In genomic region chr12:6267007-6267721, GRCh38 we compare ENCODE assay signal across 9 cellular contexts. TPM values are rescaled to one million over a fixed set of nuclear protein-coding genes. Genes with fewer than 3 reads are reported as not detected.
A peak's percentile ranks its signal among the peaks of the same experiment; 100 is the strongest.
DNase-seq lines count a peak whose midpoint lies in the region; ATAC-seq, FAIRE-seq and TF ChIP-seq lines count a peak whose summit lies in the region.
"Had no signal": no experiment of that assay in that cellular context is flagged by ENCODE, and none has a peak within 500 bp of the region (broad histone marks: within the 10 kb centered on the region; RNA-seq: fewer than 3 reads in every experiment).

No MANE protein-coding gene starts in this region.

- peaks cover 6% of the 10 kb centered on the region for H3K4me1 Mint-ChIP-seq in activated CD8-positive, alpha-beta memory T cell treated with anti-CD3 and anti-CD28 coated beads, Interleukin-2, amount 10 ng/mL, durations not matched to agents 7 days and 5 days
- H3K4me1 Mint-ChIP-seq in stimulated activated effector memory CD8-positive, alpha-beta T cell treated with anti-CD3 and anti-CD28 coated beads, Interleukin-12 subunit alpha, Interleukin-12 subunit beta, amount 100 ng/mL, for 72 hours, result peaks cover 18% of the 10 kb centered on the region

- H3K4me3 Mint-ChIP-seq in activated CD8-positive, alpha-beta memory T cell treated with anti-CD3 and anti-CD28 coated beads, Interleukin-2, amount 10 ng/mL, durations not matched to agents 7 days and 5 days, result no peak overlapping the region
- no peak overlapping the region for H3K4me3 Mint-ChIP-seq in stimulated activated effector memory CD8-positive, alpha-beta T cell treated with anti-CD3 and anti-CD28 coated beads, Interleukin-12 subunit alpha, Interleukin-12 subunit beta, amount 100 ng/mL, for 72 hours

- no peaks in the 10 kb centered on the region for H3K9me3 Mint-ChIP-seq in activated CD8-positive, alpha-beta memory T cell treated with anti-CD3 and anti-CD28 coated beads, Interleukin-2, amount 10 ng/mL, durations not matched to agents 7 days and 5 days (ENCODE audit: low read depth)
- no peaks in the 10 kb centered on the region for H3K9me3 Mint-ChIP-seq in stimulated activated effector memory CD8-positive, alpha-beta T cell treated with anti-CD3 and anti-CD28 coated beads, Interleukin-12 subunit alpha, Interleukin-12 subunit beta, amount 100 ng/mL, for 72 hours

- peak; percentile 6 for TF ChIP-seq CTCF in kidney (IDR thresholded peaks at IDR 0.05; ENCODE audit: borderline replicate concordance, extremely low read depth, insufficient read depth)

- intact Hi-C loops in kidney (cut with DNase I), result no loop called here

- H3K27ac ChIP-seq in kidney (ENCODE audit: low read depth in 2 of 2, low read length in 2 of 2), result peak overlapping the region; percentile 89 to 94

- H3K9me3 ChIP-seq in kidney (ENCODE audit: control insufficient read depth in 1 of 2, low read length in 2 of 2), result no peaks in the 10 kb centered on the region

- no peak overlapping the region for H3K4me3 ChIP-seq in kidney (ENCODE audit: low read length in 2 of 2)

- DNase-seq in activated CD4-positive, alpha-beta T cell treated with anti-CD3 and anti-CD28 coated beads for 48 hours, result peak; percentile 74
- no peak for DNase-seq in activated CD4-positive, alpha-beta T cell treated with anti-CD3 and anti-CD28 coated beads for 1 hour
- DNase-seq in activated CD8-positive, alpha-beta memory T cell treated with anti-CD3 and anti-CD28 coated beads, Interleukin-2, amount 10 ng/mL, durations not matched to agents 7 days and 5 days, result peak; percentile 52
- DNase-seq in kidney (peak; percentile 79), T-helper 9 cell (no peak)
- DNase-seq in stimulated activated effector memory CD8-positive, alpha-beta T cell treated with anti-CD3 and anti-CD28 coated beads, Interleukin-12 subunit alpha, Interleukin-12 subunit beta, amount 100 ng/mL, for 72 hours (ENCODE audit: low spot score in 2 of 2), result peak; percentile 42 to 77
- DNase-seq in central memory CD4-positive, alpha-beta T cell, result no peak

- H3K36me3 ChIP-seq in kidney (ENCODE audit: control insufficient read depth in 1 of 2, insufficient read depth in 2 of 2, low read length in 2 of 2), result no peaks in the 10 kb centered on the region

- H3K27ac Mint-ChIP-seq in activated CD8-positive, alpha-beta memory T cell treated with anti-CD3 and anti-CD28 coated beads, Interleukin-2, amount 10 ng/mL, durations not matched to agents 7 days and 5 days, result no peak overlapping the region
- H3K27ac Mint-ChIP-seq in stimulated activated effector memory CD8-positive, alpha-beta T cell treated with anti-CD3 and anti-CD28 coated beads, Interleukin-12 subunit alpha, Interleukin-12 subunit beta, amount 100 ng/mL, for 72 hours, result no peak overlapping the region

- peak overlapping the region in 1 of 2 donors; percentile 63 for H3K9ac ChIP-seq in kidney (ENCODE audit: low read length in 2 of 2)

- H3K4me1 ChIP-seq in kidney (ENCODE audit: control insufficient read depth in 1 of 2, insufficient read depth in 1 of 2, low read depth in 1 of 2, low read length in 2 of 2), result peaks cover 21 to 25% of the 10 kb centered on the region in 2 donors

- CTCF ChIA-PET in activated CD8-positive, alpha-beta memory T cell treated with anti-CD3 and anti-CD28 coated beads, Interleukin-2, amount 10 ng/mL, durations not matched to agents 7 days and 5 days (lab: Charles Lee), result interaction anchor here (0.7 to 14.3 kb wide), 5 partner anchors 12 to 1306 kb away, joined by 3 to 225 read pairs (median 3); partner anchors contain the start of gene CD9

- peak; percentile 58 for ATAC-seq in activated CD8-positive, alpha-beta memory T cell treated with anti-CD3 and anti-CD28 coated beads, Interleukin-2, amount 10 ng/mL, durations not matched to agents 7 days and 5 days
- ATAC-seq in stimulated activated effector memory CD8-positive, alpha-beta T cell treated with anti-CD3 and anti-CD28 coated beads, Interleukin-12 subunit alpha, Interleukin-12 subunit beta, amount 100 ng/mL, for 72 hours, result peak; percentile 95
- no peak for ATAC-seq in HG03520 (IDR thresholded peaks at IDR 0.05; ENCODE audit: unreplicated experiment)
- ATAC-seq: Right ventricle myocardium inferior had no signal

- peaks cover 2% of the 10 kb centered on the region for H3K27me3 Mint-ChIP-seq in activated CD8-positive, alpha-beta memory T cell treated with anti-CD3 and anti-CD28 coated beads, Interleukin-2, amount 10 ng/mL, durations not matched to agents 7 days and 5 days

- FAIRE-seq in kidney (lab: Jason Lieb, UNC), result peak; percentile 80

- no peaks in the 10 kb centered on the region for H3K36me3 Mint-ChIP-seq in activated CD8-positive, alpha-beta memory T cell treated with anti-CD3 and anti-CD28 coated beads, Interleukin-2, amount 10 ng/mL, durations not matched to agents 7 days and 5 days
- H3K36me3 Mint-ChIP-seq in stimulated activated effector memory CD8-positive, alpha-beta T cell treated with anti-CD3 and anti-CD28 coated beads, Interleukin-12 subunit alpha, Interleukin-12 subunit beta, amount 100 ng/mL, for 72 hours, result no peaks in the 10 kb centered on the region

RNA-seq across cellular contexts. Expression of gene PLEKHG6, which starts 43.3 kb away (rescaled TPM):
- not detected for total RNA-seq in activated CD8-positive, alpha-beta memory T cell treated with anti-CD3 and anti-CD28 coated beads, Interleukin-2, amount 10 ng/mL, durations not matched to agents 7 days and 5 days
- 2.5 TPM for total RNA-seq in kidney
- 2.9 TPM for polyA plus RNA-seq in kidney (ENCODE audit: insufficient read depth, low read depth, low replicate concordance)

Comparison
In these comparisons a context has a peak if more than half of its experiments do, and no peak if none do; other contexts are left out.
1. DNase-seq: peak in activated CD4-positive, alpha-beta T cell treated with anti-CD3 and anti-CD28 coated beads for 48 hours (single experiment), activated CD8-positive, alpha-beta memory T cell treated with anti-CD3 and anti-CD28 coated beads, Interleukin-2, amount 10 ng/mL, durations not matched to agents 7 days and 5 days (single experiment), kidney (single experiment) and stimulated activated effector memory CD8-positive, alpha-beta T cell treated with anti-CD3 and anti-CD28 coated beads, Interleukin-12 subunit alpha, Interleukin-12 subunit beta, amount 100 ng/mL, for 72 hours (2 of 2); none in activated CD4-positive, alpha-beta T cell treated with anti-CD3 and anti-CD28 coated beads for 1 hour (single experiment), central memory CD4-positive, alpha-beta T cell (single experiment) and T-helper 9 cell (single experiment).